ENCODE assay signal across 13 cellular contexts in genomic region chr9:107983191-107983603, GRCh38.
A peak's percentile ranks its signal among the peaks of the same experiment; 100 is the strongest.
DNase-seq lines count a peak whose midpoint lies in the region; ATAC-seq and TF ChIP-seq lines count a peak whose summit lies in the region.
"Had no signal": no experiment of that assay in that cellular context is flagged by ENCODE, and none has a peak within 500 bp of the region (broad histone marks: within the 10 kb centered on the region; RNA-seq: fewer than 3 reads in every experiment).

No MANE protein-coding gene starts in this region.

- no peaks in the 10 kb centered on the region for H3K79me2 ChIP-seq in mammary epithelial cell (ENCODE audit: insufficient read depth, low read length)

- in situ Hi-C loops in mammary epithelial cell (cut with MboI; ENCODE audit: low sequenced_read_pairs in 2 of 2) (no loop called here), transverse colon (cut with MboI; ENCODE audit: low pct_ligation_motif_present in 1 of 4, low pct_unique_long_range_greater_than_20kb in 1 of 4, low sequenced_read_pairs in 3 of 4) (no loop called here)

- TF ChIP-seq POLR2A in transverse colon (IDR thresholded peaks at IDR 0.05): no peak

- H3K9ac ChIP-seq in mammary epithelial cell (ENCODE audit: insufficient read depth, low read length): no peak overlapping the region

- H2AFZ ChIP-seq in mammary epithelial cell (ENCODE audit: low read depth, low read length): no peak overlapping the region

- 91% methylated on average over 3 of the region's 3 CpGs for WGBS in mammary epithelial cell (ENCODE audit: low coverage, missing lambda C conversion rate)
- 65% methylated on average over 3 of the region's 3 CpGs for WGBS in right cardiac atrium
- 45 to 56% methylated on average over 2 to 3 of the region's 3 CpGs for WGBS in transverse colon (ENCODE audit: low coverage in 1 of 2), 2 donors

- ATAC-seq in right cardiac atrium: peak; percentile 64 to 98
- no peak for ATAC-seq in GM18873 (IDR thresholded peaks at IDR 0.05; ENCODE audit: low FRiP score, unreplicated experiment)
- ATAC-seq: activated T-helper 17 cell treated with anti-CD3 and anti-CD28 coated beads, Interleukin-2, amount 50 U/mL, for 72 hours had no signal

- no peaks in the 10 kb centered on the region for H3K36me3 Mint-ChIP-seq in MCF 10A (ENCODE audit: insufficient read depth, unreplicated experiment)

- H3K4me3 Mint-ChIP-seq in MCF 10A (ENCODE audit: unreplicated experiment): no peak overlapping the region
- H3K4me3 Mint-ChIP-seq: activated T-helper 17 cell treated with anti-CD3 and anti-CD28 coated beads, Interleukin-2, amount 50 U/mL, for 72 hours had no signal

- H3K4me1 Mint-ChIP-seq in MCF 10A (ENCODE audit: insufficient read depth, unreplicated experiment): peaks cover 5% of the 10 kb centered on the region
- H3K4me1 Mint-ChIP-seq: activated T-helper 17 cell treated with anti-CD3 and anti-CD28 coated beads, Interleukin-2, amount 50 U/mL, for 72 hours had no signal

- H4K20me1 ChIP-seq in mammary epithelial cell (ENCODE audit: insufficient read depth, low read length): no peaks in the 10 kb centered on the region

- no peak for TF ChIP-seq EP300 in transverse colon (IDR thresholded peaks at IDR 0.05; ENCODE audit: low read depth)

- no peak overlapping the region for H3K4me3 ChIP-seq in mammary epithelial cell (replicated peaks in 1 of 3; ENCODE audit: insufficient read depth in 1 of 3, low read depth in 2 of 3, low read length in 3 of 3)
- no peak overlapping the region for H3K4me3 ChIP-seq in cardiac fibroblast (replicated peaks in 1 of 2; ENCODE audit: low read depth in 2 of 2, low read length in 2 of 2)
- H3K4me3 ChIP-seq in right cardiac atrium (ENCODE audit: low read length): no peak overlapping the region
- no peak overlapping the region for H3K4me3 ChIP-seq in transverse colon

- no peak overlapping the region for H3K4me2 ChIP-seq in mammary epithelial cell (ENCODE audit: insufficient read depth, low read depth, low read length)

- dilution Hi-C loops in mammary epithelial cell (cut with HindIII; ENCODE audit: low sequenced_read_pairs): no loop called here

- intact Hi-C loops in mammary epithelial cell (cut with micrococcal nuclease) (no loop called here), MCF 10A (cut with micrococcal nuclease) (no loop called here), right cardiac atrium (cut with DNase I) (no loop called here), transverse colon (cut with DNase I; ENCODE audit: low total_unique reads) (no loop called here), posterior cingulate gyrus (cut with DNase I) (no loop called here)

- TF ChIP-seq CTCF in mammary epithelial cell (conservative IDR thresholded peaks at IDR 0.05 in 1 of 2, IDR thresholded peaks at IDR 0.05 in 1 of 2; ENCODE audit: extremely low read depth in 1 of 2, insufficient read depth in 1 of 2, low read depth in 1 of 2, low read length in 2 of 2) (no peak), MCF 10A (IDR thresholded peaks at IDR 0.05; ENCODE audit: unreplicated experiment) (no peak), cardiac fibroblast (IDR thresholded peaks at IDR 0.05; ENCODE audit: low read depth, low read length) (no peak), transverse colon (IDR thresholded peaks at IDR 0.05) (no peak)

- H3K36me3 ChIP-seq in mammary epithelial cell (ENCODE audit: insufficient read depth, low read length) (no peaks in the 10 kb centered on the region), transverse colon (no peaks in the 10 kb centered on the region)

- H3K27ac ChIP-seq in mammary epithelial cell (ENCODE audit: insufficient read depth, low read depth, low read length) (no peak overlapping the region), right cardiac atrium (ENCODE audit: low read length) (no peak overlapping the region), transverse colon (peak overlapping the region; percentile 2 to 38 (median 28))

- BruUV-seq in mammary epithelial cell (replicated peaks; lab: Mats Ljungman, UMichigan): no TSS peak
- BruUV-seq in MCF 10A (replicated peaks; lab: Mats Ljungman, UMichigan): no TSS peak

- H3K4me1 ChIP-seq in mammary epithelial cell (ENCODE audit: insufficient read depth, low read length) (peaks cover 9% of the 10 kb centered on the region), right cardiac atrium (ENCODE audit: control insufficient read depth, insufficient read depth, low read length) (no peaks in the 10 kb centered on the region), transverse colon (peaks cover 0 to 11% (median 5%) of the 10 kb centered on the region in 4 donors)

- H3K9me3 Mint-ChIP-seq in MCF 10A (ENCODE audit: unreplicated experiment): no peaks in the 10 kb centered on the region
- H3K9me3 Mint-ChIP-seq: activated T-helper 17 cell treated with anti-CD3 and anti-CD28 coated beads, Interleukin-2, amount 50 U/mL, for 72 hours had no signal

- CTCF ChIA-PET in mammary epithelial cell (lab: Charles Lee; ENCODE audit: low non-redundant PET): no interaction called here
- CTCF ChIA-PET in MCF 10A (lab: Yijun Ruan, JAX): no interaction called here

- POLR2A ChIA-PET in MCF 10A (lab: Yijun Ruan, JAX): interaction anchor here (1.2 kb wide), 1 partner anchor 10 kb away, joined by 3 read pairs; no protein-coding TSS in a partner anchor

- H3K27me3 ChIP-seq in mammary epithelial cell (ENCODE audit: insufficient read depth, low read length) (no peaks in the 10 kb centered on the region), right cardiac atrium (ENCODE audit: control insufficient read depth, insufficient read depth) (no peaks in the 10 kb centered on the region), transverse colon (no peaks in the 10 kb centered on the region)

- DNase-seq in mammary epithelial cell (peak; percentile 70), MCF 10A (ENCODE audit: unreplicated experiment) (no peak), cardiac fibroblast (ENCODE audit: low read depth in 2 of 2) (peak; percentile 21 to 59), right cardiac atrium (no peak), transverse colon (no peak), posterior cingulate gyrus (no peak), NCI-H526 (lab: John Stamatoyannopoulos, UW) (no peak)
- DNase-seq: activated CD4-positive, alpha-beta T cell treated with anti-CD3 and anti-CD28 coated beads, Interleukin-2, amount 50 U/mL, for 48 hours; NCI-H1417 treated with DMSO at 0.1 percent for 48 hours; NCI-H446; T1000 had no signal

- H3K9me3 ChIP-seq in mammary epithelial cell (replicated peaks; ENCODE audit: insufficient read depth, low read length) (no peaks in the 10 kb centered on the region), right cardiac atrium (ENCODE audit: control insufficient read depth, low read length) (no peaks in the 10 kb centered on the region), transverse colon (no peaks in the 10 kb centered on the region)

- no peaks in the 10 kb centered on the region for H3K27me3 Mint-ChIP-seq in MCF 10A (ENCODE audit: insufficient read depth, unreplicated experiment)

- no peak overlapping the region for H3K27ac Mint-ChIP-seq in MCF 10A (ENCODE audit: low read depth, unreplicated experiment)
- H3K27ac Mint-ChIP-seq: activated T-helper 17 cell treated with anti-CD3 and anti-CD28 coated beads, Interleukin-2, amount 50 U/mL, for 72 hours had no signal

Comparison
In these comparisons a context has a peak if more than half of its experiments do, and no peak if none do; other contexts are left out.
1. DNase-seq: peak in mammary epithelial cell (single experiment) and cardiac fibroblast (2 of 2); none in MCF 10A (single experiment), right cardiac atrium (0 of 3), transverse colon (single experiment), posterior cingulate gyrus (0 of 10) and NCI-H526 (0 of 2).
2. H3K27ac ChIP-seq: peak in transverse colon (4 of 4); none in mammary epithelial cell (single experiment) and right cardiac atrium (single experiment).